23 cellular contexts compared by ENCODE assay signal in genomic region chr11:94708642-94709041, GRCh38.
"Had no signal": no experiment of that assay in that cellular context is flagged by ENCODE, and none has a peak within 500 bp of the region (broad histone marks: within the 10 kb centered on the region; RNA-seq: fewer than 3 reads in every experiment).

No MANE protein-coding gene starts in this region.

- ATAC-seq: activated CD8-positive, alpha-beta T cell treated with anti-CD3 and anti-CD28 coated beads, Interleukin-2, amount 10 ng/mL, durations not matched to agents 7 days and 5 days; activated naive CD4-positive, alpha-beta T cell treated with anti-CD3 and anti-CD28 coated beads, Interleukin-2, amount 50 U/mL, for 72 hours; activated T-cell treated with anti-CD3 and anti-CD28 coated beads, Interleukin-2, amount 50 U/mL, for 72 hours; natural killer cell had no signal

- H3K27me3 ChIP-seq: right atrium auricular region, testis, upper lobe of left lung had no signal

- H3K36me3 ChIP-seq: left ventricle myocardium inferior, neutrophil, right atrium auricular region, upper lobe of left lung had no signal

- DNase-seq: activated B cell treated with CpG ODN at 0.5 μM for 24 hours; activated CD4-positive, alpha-beta T cell treated with anti-CD3 and anti-CD28 coated beads, Interleukin-2, amount 10 ng/mL, durations not matched to agents 24 days and 14 days; activated CD8-positive, alpha-beta memory T cell treated with anti-CD3 and anti-CD28 coated beads, Interleukin-2, amount 50 U/mL, for 4 hours; activated CD8-positive, alpha-beta T cell treated with anti-CD3 and anti-CD28 coated beads, Interleukin-2, amount 10 ng/mL, durations not matched to agents 7 days and 5 days; activated gamma-delta T cell; activated T-cell treated with anti-CD3 and anti-CD28 coated beads, Interleukin-2, amount 50 U/mL, for 72 hours; caudate nucleus; effector CD8-positive, alpha-beta T cell; erythroblast; islet precursor cell; left ventricle myocardium inferior; mesenchymal stem cell; natural killer cell; posterior cingulate gyrus; T-helper 2 cell; testis; upper lobe of left lung had no signal

- H3K27ac ChIP-seq: coronary artery, left ventricle myocardium inferior, neutrophil, right atrium auricular region, testis, upper lobe of left lung had no signal

- FAIRE-seq: TTC549 had no signal

- H3K4me3 ChIP-seq: coronary artery, left ventricle myocardium inferior, right atrium auricular region, smooth muscle cell, testis, upper lobe of left lung had no signal

- H3K9me3 ChIP-seq: neutrophil, right atrium auricular region, testis, upper lobe of left lung had no signal

- H3K4me1 ChIP-seq: left ventricle myocardium inferior, testis, upper lobe of left lung had no signal

- H3K4me2 ChIP-seq: smooth muscle cell had no signal
